9 cellular contexts compared by ENCODE assay signal in the genomic region with DNA sequence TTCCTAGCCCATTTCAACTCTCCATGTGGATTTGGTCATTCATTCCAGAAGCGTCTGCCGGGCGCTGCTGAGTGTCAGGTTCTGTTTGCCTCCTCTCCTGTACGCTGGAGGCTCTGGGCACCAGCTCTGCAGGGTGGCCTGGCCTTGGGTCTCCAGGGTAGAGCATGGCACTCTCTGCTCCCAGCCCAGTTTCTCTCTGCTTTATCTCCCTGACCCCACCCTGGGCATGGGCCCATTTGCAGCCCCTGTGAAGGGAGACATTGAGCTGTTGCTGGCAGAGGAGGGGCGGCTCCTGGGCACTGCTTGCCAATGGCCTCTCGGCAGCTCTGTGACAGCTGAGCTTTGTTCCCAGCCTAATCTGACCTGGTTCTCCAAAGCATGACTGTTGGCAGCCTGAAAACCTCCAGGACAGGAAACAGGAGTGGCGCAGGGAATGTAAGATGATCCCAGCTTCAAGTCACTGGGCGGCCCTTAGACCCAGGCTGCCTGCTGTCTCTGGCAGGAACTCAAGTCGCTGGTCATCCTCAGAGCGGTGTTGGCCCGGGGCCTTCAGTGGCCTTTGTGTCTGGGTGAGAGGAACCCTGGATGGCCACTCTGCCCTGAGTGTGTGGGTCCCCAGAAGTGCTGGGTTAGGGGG.
DNase-seq lines count a peak whose midpoint lies in the region; ATAC-seq, FAIRE-seq and TF ChIP-seq lines count a peak whose summit lies in the region.
"Had no signal": no experiment of that assay in that cellular context is flagged by ENCODE, and none has a peak within 500 bp of the region (broad histone marks: within the 10 kb centered on the region; RNA-seq: fewer than 3 reads in every experiment).

No MANE protein-coding gene starts in this region.

- H3K27ac ChIP-seq in brain microvascular endothelial cell = peak overlapping the region; percentile 76
- H3K27ac ChIP-seq in left lung = peak overlapping the region; percentile 7 to 62

- H3K27me3 ChIP-seq in brain microvascular endothelial cell (replicated peaks) (no peaks in the 10 kb centered on the region), left lung (peaks cover 0 to 5% of the 10 kb centered on the region in 2 donors)

- intact Hi-C loops in left lung (cut with DNase I) = no loop called here

- in situ Hi-C loops in brain microvascular endothelial cell (cut with HindIII; ENCODE audit: low pct_ligation_motif_present, low sequenced_read_pairs) = no loop called here

- H3K4me3 ChIP-seq in brain microvascular endothelial cell (ENCODE audit: low read depth, low read length) = no peak overlapping the region
- no peak overlapping the region for H3K4me3 ChIP-seq in left lung
- H3K4me3 ChIP-seq: BLaER1 treated with 17β-estradiol and CSF1 and Interleukin-3, amounts not matched to agents 10 nM and 100 nM had no signal

- H3K4me1 ChIP-seq in left lung = peaks cover 16 to 52% of the 10 kb centered on the region in 2 donors

- H3K36me3 ChIP-seq in brain microvascular endothelial cell (replicated peaks) (no peaks in the 10 kb centered on the region), left lung (no peaks in the 10 kb centered on the region)
- H3K36me3 ChIP-seq: BLaER1 treated with 17β-estradiol and CSF1 and Interleukin-3, amounts not matched to agents 10 nM and 100 nM had no signal

- DNase-seq in NCI-H524 (lab: John Stamatoyannopoulos, UW) = peak; percentile 39 to 69
- no peak for DNase-seq in NCI-H524 treated with DMSO at 0.1 percent for 48 hours (lab: John Stamatoyannopoulos, UW)
- DNase-seq in brain microvascular endothelial cell = peak; percentile 85
- no peak for DNase-seq in left lung
- peak; percentile 90 for DNase-seq in urothelium cell line (ENCODE audit: low spot score)
- no peak for DNase-seq in NCI-H748 (lab: John Stamatoyannopoulos, UW; ENCODE audit: unreplicated experiment)

- ATAC-seq in left lung (peak; percentile 20), GM18868 (IDR thresholded peaks at IDR 0.05; ENCODE audit: unreplicated experiment) (no peak), GM21423 (IDR thresholded peaks at IDR 0.05; ENCODE audit: unreplicated experiment) (no peak)

- peak; percentile 95 for FAIRE-seq in urothelium cell line (lab: Jason Lieb, UNC)

- TF ChIP-seq CTCF in brain microvascular endothelial cell (IDR thresholded peaks at IDR 0.05; ENCODE audit: low read depth, low read length, missing control alignments) (no peak), left lung (IDR thresholded peaks at IDR 0.05) (no peak)

- H3K9me3 ChIP-seq in left lung = no peaks in the 10 kb centered on the region
- H3K9me3 ChIP-seq: BLaER1 treated with 17β-estradiol and CSF1 and Interleukin-3, amounts not matched to agents 10 nM and 100 nM had no signal

Comparison
In these comparisons a context has a peak if more than half of its experiments do, and no peak if none do; other contexts are left out.
1. DNase-seq: peak in NCI-H524 (2 of 2), brain microvascular endothelial cell (single experiment) and urothelium cell line (single experiment); none in NCI-H524 treated with DMSO at 0.1 percent for 48 hours (single experiment), left lung (0 of 2) and NCI-H748 (single experiment).